Comparison of ENCODE assay signal across 1 cellular context in the genomic region with DNA sequence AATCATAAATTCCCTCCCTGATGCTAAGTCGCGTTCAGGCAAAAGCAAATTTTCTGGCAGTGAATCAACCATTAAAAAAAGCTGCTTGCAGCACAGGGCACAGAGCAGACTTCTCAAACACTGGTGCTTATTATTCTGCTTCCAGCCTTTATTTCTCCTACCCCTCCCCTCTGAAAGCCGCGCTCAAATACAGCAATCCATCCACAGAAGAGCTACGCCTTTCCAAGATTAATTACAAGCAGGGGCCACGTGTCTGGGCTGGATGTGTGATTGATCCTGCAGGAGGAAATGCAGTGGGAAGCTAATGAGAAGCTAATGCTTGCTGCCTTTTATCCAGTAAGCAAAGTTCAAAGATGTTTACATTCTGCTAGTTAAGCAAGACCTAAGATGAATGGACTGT.
TF ChIP-seq lines count a peak whose summit lies in the region.

No MANE protein-coding gene starts in this region.

TF ChIP-seq in K562, 482 proteins besides CTCF, POLR2A, EP300 and RAD21 (continued from another document):
- TF ChIP-seq, protein P1, sequence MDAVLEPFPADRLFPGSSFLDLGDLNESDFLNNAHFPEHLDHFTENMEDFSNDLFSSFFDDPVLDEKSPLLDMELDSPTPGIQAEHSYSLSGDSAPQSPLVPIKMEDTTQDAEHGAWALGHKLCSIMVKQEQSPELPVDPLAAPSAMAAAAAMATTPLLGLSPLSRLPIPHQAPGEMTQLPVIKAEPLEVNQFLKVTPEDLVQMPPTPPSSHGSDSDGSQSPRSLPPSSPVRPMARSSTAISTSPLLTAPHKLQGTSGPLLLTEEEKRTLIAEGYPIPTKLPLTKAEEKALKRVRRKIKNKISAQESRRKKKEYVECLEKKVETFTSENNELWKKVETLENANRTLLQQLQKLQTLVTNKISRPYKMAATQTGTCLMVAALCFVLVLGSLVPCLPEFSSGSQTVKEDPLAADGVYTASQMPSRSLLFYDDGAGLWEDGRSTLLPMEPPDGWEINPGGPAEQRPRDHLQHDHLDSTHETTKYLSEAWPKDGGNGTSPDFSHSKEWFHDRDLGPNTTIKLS (IDR thresholded peaks at IDR 0.05; ENCODE audit: borderline replicate concordance, low read depth), result no peak
- TF ChIP-seq YBX1 (IDR thresholded peaks at IDR 0.05) (no peak), ZZZ3 (IDR thresholded peaks at IDR 0.05) (no peak), ZNF165 (CRISPR knock-in tag; IDR thresholded peaks at IDR 0.05; ENCODE audit: borderline replicate concordance) (no peak), TRIM28 (IDR thresholded peaks at IDR 0.05) (no peak), PTBP1 (IDR thresholded peaks at IDR 0.05; ENCODE audit: low read depth, low read length) (no peak), THRAP3 (IDR thresholded peaks at IDR 0.05; ENCODE audit: borderline replicate concordance) (no peak), ZNF445 (CRISPR knock-in tag; IDR thresholded peaks at IDR 0.05; ENCODE audit: low read depth) (no peak), SIN3A (IDR thresholded peaks at IDR 0.05; ENCODE audit: borderline replicate concordance in 2 of 2, control insufficient read depth in 1 of 2, low read depth in 2 of 2, low read length in 2 of 2) (no peak), CBX5 (IDR thresholded peaks at IDR 0.05; ENCODE audit: borderline replicate concordance, low read depth) (no peak), MTA3 (IDR thresholded peaks at IDR 0.05; ENCODE audit: borderline replicate concordance) (no peak)
- TF ChIP-seq, protein P2, sequence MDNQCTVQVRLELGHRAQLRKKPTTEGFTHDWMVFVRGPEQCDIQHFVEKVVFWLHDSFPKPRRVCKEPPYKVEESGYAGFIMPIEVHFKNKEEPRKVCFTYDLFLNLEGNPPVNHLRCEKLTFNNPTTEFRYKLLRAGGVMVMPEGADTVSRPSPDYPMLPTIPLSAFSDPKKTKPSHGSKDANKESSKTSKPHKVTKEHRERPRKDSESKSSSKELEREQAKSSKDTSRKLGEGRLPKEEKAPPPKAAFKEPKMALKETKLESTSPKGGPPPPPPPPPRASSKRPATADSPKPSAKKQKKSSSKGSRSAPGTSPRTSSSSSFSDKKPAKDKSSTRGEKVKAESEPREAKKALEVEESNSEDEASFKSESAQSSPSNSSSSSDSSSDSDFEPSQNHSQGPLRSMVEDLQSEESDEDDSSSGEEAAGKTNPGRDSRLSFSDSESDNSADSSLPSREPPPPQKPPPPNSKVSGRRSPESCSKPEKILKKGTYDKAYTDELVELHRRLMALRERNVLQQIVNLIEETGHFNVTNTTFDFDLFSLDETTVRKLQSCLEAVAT (IDR thresholded peaks at IDR 0.05), result no peak
- TF ChIP-seq, protein P3, sequence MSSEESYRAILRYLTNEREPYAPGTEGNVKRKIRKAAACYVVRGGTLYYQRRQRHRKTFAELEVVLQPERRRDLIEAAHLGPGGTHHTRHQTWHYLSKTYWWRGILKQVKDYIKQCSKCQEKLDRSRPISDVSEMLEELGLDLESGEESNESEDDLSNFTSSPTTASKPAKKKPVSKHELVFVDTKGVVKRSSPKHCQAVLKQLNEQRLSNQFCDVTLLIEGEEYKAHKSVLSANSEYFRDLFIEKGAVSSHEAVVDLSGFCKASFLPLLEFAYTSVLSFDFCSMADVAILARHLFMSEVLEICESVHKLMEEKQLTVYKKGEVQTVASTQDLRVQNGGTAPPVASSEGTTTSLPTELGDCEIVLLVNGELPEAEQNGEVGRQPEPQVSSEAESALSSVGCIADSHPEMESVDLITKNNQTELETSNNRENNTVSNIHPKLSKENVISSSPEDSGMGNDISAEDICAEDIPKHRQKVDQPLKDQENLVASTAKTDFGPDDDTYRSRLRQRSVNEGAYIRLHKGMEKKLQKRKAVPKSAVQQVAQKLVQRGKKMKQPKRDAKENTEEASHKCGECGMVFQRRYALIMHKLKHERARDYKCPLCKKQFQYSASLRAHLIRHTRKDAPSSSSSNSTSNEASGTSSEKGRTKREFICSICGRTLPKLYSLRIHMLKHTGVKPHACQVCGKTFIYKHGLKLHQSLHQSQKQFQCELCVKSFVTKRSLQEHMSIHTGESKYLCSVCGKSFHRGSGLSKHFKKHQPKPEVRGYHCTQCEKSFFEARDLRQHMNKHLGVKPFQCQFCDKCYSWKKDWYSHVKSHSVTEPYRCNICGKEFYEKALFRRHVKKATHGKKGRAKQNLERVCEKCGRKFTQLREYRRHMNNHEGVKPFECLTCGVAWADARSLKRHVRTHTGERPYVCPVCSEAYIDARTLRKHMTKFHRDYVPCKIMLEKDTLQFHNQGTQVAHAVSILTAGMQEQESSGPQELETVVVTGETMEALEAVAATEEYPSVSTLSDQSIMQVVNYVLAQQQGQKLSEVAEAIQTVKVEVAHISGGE (CRISPR knock-in tag; IDR thresholded peaks at IDR 0.05), result no peak
- TF ChIP-seq, protein P4, sequence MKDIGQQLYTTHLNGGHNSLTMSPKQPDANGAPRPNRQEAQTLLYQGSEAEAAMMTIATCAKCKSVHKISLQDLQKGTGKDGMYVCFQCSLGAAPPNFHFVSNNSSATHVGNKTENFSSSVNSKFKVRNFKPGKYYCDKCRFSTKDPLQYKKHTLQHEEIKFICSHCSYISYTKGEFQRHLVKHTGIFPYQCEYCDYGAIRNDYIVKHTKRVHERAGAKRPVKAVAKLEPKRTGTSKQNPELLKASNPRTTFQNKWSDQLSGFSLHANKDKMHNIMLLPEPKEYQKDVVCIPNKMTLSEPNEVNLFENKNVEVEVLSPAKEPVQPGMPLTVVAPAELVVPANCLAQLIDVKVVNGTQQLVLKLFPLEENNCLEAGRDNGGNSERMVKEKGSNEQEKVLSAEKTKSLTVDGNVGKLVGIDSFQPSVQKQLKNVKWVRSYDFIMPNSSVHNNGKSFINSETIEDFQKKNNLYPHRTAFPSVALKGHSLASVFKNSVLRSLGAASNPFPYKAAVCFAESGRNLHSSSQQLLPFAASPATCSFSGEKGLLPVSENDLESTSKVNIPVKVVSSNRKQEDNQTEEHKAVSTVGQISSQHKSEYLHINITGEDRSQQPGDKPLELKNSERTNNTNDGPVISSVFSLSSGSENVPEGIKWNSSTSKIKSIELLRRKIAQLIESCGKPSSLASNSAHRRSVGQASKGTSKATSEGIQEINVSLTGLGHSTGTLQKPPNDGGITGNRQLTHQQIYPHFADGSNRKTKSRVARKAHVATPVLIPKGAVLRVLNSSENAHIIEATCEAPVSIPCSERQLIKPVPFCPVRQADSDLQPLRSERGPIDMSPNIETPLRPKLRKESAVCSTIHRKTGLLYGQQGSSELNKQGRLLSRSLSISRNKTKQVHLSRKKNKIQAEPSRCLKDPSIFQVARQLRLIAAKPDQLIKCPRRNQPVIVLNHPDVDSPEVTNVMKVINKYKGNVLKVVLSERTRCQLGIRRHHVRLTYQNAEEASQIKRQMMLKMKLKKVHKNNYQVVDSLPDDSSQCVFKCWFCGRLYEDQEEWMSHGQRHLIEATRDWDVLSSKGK (CRISPR knock-in tag; IDR thresholded peaks at IDR 0.05), result no peak
